ENCODE assay signal across 8 cellular contexts in the genomic region with DNA sequence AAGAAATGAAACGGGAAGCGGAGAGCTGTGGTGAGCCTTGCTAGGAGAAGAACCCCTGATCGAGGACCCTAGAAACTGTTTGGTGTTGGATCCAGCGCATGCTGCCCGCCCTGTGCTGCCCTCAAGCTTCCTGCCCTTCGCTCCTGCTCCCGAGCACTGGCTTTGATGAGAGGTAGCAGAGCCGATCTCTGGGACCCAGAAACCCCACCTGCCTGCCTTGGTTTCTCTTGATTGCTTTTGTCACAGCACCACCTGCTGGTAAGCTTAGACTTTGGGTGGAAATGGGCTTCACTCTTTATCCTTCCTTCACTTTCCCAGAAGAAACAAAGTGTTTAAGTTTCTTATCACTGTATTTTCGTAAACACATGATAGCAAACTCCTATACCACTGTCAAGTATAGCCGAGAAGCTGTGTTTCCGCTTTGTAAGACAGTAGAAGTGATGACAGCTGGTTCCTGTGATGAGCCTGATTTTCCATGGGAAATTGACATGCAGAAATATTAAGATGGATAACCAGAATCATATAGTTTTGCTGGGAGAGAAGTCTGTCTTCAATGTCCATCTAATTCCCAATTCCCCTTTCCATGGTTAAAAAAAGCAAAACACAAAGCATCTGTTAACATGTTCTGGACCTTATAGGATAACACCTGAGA.
DNase-seq lines count a peak whose midpoint lies in the region; ATAC-seq and TF ChIP-seq lines count a peak whose summit lies in the region.

No MANE protein-coding gene starts in this region.

- DNase-seq in GM13977 (ENCODE audit: low spot score) (peak; percentile 82), NCI-H1417 (lab: John Stamatoyannopoulos, UW) (peak; percentile 42 to 91 (median 71)), kidney glomerular epithelial cell (lab: John Stamatoyannopoulos, UW) (peak; percentile 10)
- DNase-seq in activated CD4-positive, CD25-positive, alpha-beta regulatory T cell treated with anti-CD3 and anti-CD28 coated beads, Interleukin-2, amount 50 U/mL, for 16 hours (ENCODE audit: low read depth, low spot score) = peak; percentile 34
- DNase-seq in central memory CD8-positive, alpha-beta T cell (ENCODE audit: low spot score in 2 of 2) = peak in 1 of 2 donors; percentile 23
- peak; percentile 58 to 62 for DNase-seq in stimulated activated CD4-positive, alpha-beta T cell treated with anti-CD3 and anti-CD28 coated beads, Interleukin-2, amount 100 ng/mL, for 24 hours

- H3K27me3 Mint-ChIP-seq in central memory CD8-positive, alpha-beta T cell = no peaks in the 10 kb centered on the region

- H3K4me3 Mint-ChIP-seq in central memory CD8-positive, alpha-beta T cell = peak overlapping the region; percentile 31

- no peaks in the 10 kb centered on the region for H3K36me3 ChIP-seq in ACC112 (ENCODE audit: insufficient read depth, low read length)

- no peaks in the 10 kb centered on the region for H3K9me3 Mint-ChIP-seq in central memory CD8-positive, alpha-beta T cell

- H3K79me2 ChIP-seq in ACC112 (ENCODE audit: control insufficient read depth, insufficient read depth, low read length, unreplicated experiment) = no peaks in the 10 kb centered on the region

- no peaks in the 10 kb centered on the region for H3K27me3 ChIP-seq in ACC112 (ENCODE audit: insufficient read depth, low read length)

- ATAC-seq in central memory CD8-positive, alpha-beta T cell (replicated peaks; ENCODE audit: extremely low read depth, poor library complexity, severe bottlenecking) = no peak
- ATAC-seq in HG02588 (IDR thresholded peaks at IDR 0.05; ENCODE audit: unreplicated experiment) = no peak

- in situ Hi-C loops in GM13977 (cut with MboI; ENCODE audit: low pct_unique_long_range_greater_than_20kb, low sequenced_read_pairs, unreplicated experiment) = loop anchor here (25.0 kb wide), 1 partner anchor 370 kb away; no protein-coding TSS in a partner anchor

- no peaks in the 10 kb centered on the region for H3K4me1 ChIP-seq in ACC112 (ENCODE audit: control insufficient read depth, insufficient read depth, low read length, unreplicated experiment)

- H3K4me1 Mint-ChIP-seq in central memory CD8-positive, alpha-beta T cell = peaks cover 9% of the 10 kb centered on the region

- H3K4me3 ChIP-seq in ACC112 (ENCODE audit: low read depth, low read length) = peak overlapping the region; percentile 58

- peak; percentile 82 for TF ChIP-seq CTCF in GM13977 (IDR thresholded peaks at IDR 0.05; ENCODE audit: extremely low read depth, insufficient read depth, missing control alignments)

- no peak overlapping the region for H3K27ac ChIP-seq in ACC112 (ENCODE audit: low read depth, low read length)

- H2AFZ ChIP-seq in ACC112 (ENCODE audit: low read length, unreplicated experiment) = no peak overlapping the region

- no peak overlapping the region for H3K27ac Mint-ChIP-seq in central memory CD8-positive, alpha-beta T cell (ENCODE audit: low read depth)

- H3K36me3 Mint-ChIP-seq in central memory CD8-positive, alpha-beta T cell (ENCODE audit: insufficient read depth) = peaks cover 1% of the 10 kb centered on the region
